Comparison of ENCODE assay signal across 18 cellular contexts in the genomic region with DNA sequence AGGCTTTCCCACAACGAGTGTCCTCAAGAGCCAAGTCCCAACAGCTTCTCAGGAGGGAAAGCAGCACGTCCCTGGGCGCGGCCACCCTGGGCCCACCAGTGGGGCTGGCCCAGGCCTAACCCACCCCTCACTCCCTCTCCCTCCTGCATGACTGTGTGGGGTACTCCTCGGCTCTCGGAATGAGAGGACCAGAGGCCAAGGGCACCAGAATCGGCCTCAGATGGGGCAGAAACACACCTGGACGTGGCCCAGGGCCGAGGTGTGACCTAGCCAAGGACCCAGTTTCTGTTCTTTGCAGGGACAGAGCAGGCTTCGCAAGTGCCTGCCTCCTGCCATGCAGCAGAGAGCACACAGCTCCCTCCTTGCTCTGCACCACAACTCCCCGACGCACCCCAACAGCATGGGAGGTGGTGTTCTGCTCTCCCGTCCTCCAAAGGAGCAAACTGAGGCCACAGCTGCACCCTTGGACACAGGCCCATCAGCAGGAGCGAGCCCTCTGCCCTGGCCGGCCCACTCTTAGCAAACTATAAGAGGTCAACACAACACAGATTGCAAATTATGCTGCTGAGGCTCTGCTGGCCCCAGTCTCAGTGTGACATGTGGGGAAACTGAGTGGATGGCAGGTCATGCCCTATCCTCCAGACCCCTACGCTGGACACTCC. TPM values are rescaled to one million over a fixed set of nuclear protein-coding genes. Genes with fewer than 3 reads are reported as not detected.
DNase-seq lines count a peak whose midpoint lies in the region; ATAC-seq, FAIRE-seq and TF ChIP-seq lines count a peak whose summit lies in the region.
"Had no signal": no experiment of that assay in that cellular context is flagged by ENCODE, and none has a peak within 500 bp of the region (broad histone marks: within the 10 kb centered on the region; RNA-seq: fewer than 3 reads in every experiment).

No MANE protein-coding gene starts in this region.

- TF ChIP-seq CTCF in Loucy (conservative IDR thresholded peaks at IDR 0.05; ENCODE audit: low read length) (no peak), astrocyte (IDR thresholded peaks at IDR 0.05; ENCODE audit: insufficient read depth, low read depth, low read length) (no peak), right lobe of liver (IDR thresholded peaks at IDR 0.05) (no peak), ovary (IDR thresholded peaks at IDR 0.05) (no peak)

- H3K4me2 ChIP-seq in Loucy (ENCODE audit: low read depth, low read length, poor library complexity, severe bottlenecking): peak overlapping the region; percentile 28
- H3K4me2 ChIP-seq in astrocyte (ENCODE audit: low read length): no peak overlapping the region
- H3K4me2 ChIP-seq: SK-N-SH had no signal

- no peaks in the 10 kb centered on the region for H3K9me2 ChIP-seq in Loucy (replicated peaks; ENCODE audit: low read depth, low read length)
- H3K9me2 ChIP-seq: SK-N-SH had no signal

- H3K27me3 ChIP-seq in Loucy (ENCODE audit: insufficient read depth, low read length, poor library complexity, severe bottlenecking) (no peaks in the 10 kb centered on the region), astrocyte (ENCODE audit: insufficient read depth, low read length) (no peaks in the 10 kb centered on the region), right lobe of liver (no peaks in the 10 kb centered on the region), ovary (no peaks in the 10 kb centered on the region)

- H3K79me2 ChIP-seq in Loucy (ENCODE audit: insufficient read depth, low read length) (peaks cover 100% of the 10 kb centered on the region), astrocyte (ENCODE audit: insufficient read depth, low read length) (peaks cover 76% of the 10 kb centered on the region)

- H4K20me1 ChIP-seq in Loucy (ENCODE audit: insufficient read depth, low read length, poor library complexity, severe bottlenecking) (peaks cover 100% of the 10 kb centered on the region), astrocyte (ENCODE audit: insufficient read depth, low read length) (peaks cover 62% of the 10 kb centered on the region)

- TF ChIP-seq POLR2A in right lobe of liver (IDR thresholded peaks at IDR 0.05) (no peak), ovary (IDR thresholded peaks at IDR 0.05) (no peak)

- no peaks in the 10 kb centered on the region for H3K27me3 Mint-ChIP-seq in astrocyte (ENCODE audit: low read depth, unreplicated experiment)

- H3K36me3 ChIP-seq in Loucy (ENCODE audit: insufficient read depth, low read length) (peaks cover 98% of the 10 kb centered on the region), astrocyte (ENCODE audit: insufficient read depth, low read length) (no peaks in the 10 kb centered on the region), right lobe of liver (no peaks in the 10 kb centered on the region), ovary (no peaks in the 10 kb centered on the region)

- H3K9me3 Mint-ChIP-seq in astrocyte (ENCODE audit: unreplicated experiment): peaks cover 4% of the 10 kb centered on the region

- H3K27ac ChIP-seq in astrocyte (ENCODE audit: low read depth, low read length): no peak overlapping the region
- H3K27ac ChIP-seq in right lobe of liver: no peak overlapping the region
- H3K27ac ChIP-seq in ovary: no peak overlapping the region

- no peak overlapping the region for H2AFZ ChIP-seq in Loucy (ENCODE audit: low read length)
- no peak overlapping the region for H2AFZ ChIP-seq in astrocyte (ENCODE audit: low read depth, low read length)

- intact Hi-C loops in right lobe of liver (cut with DNase I) (no loop called here), ovary (cut with DNase I) (no loop called here)

- H3K4me1 Mint-ChIP-seq in astrocyte (ENCODE audit: low read depth, unreplicated experiment): peaks cover 13% of the 10 kb centered on the region

- DNase-seq in astrocyte (ENCODE audit: low read depth) (no peak), right lobe of liver (peak in 2 of 3 donors; percentile 13 to 27), ovary (peak in 3 of 5 donors; percentile 13 to 28 (median 14))
- DNase-seq in NK-92 treated with Interleukin-12 subunit alpha and Interleukin-12 subunit beta, amount 100 ng/mL, for 24 hours (lab: John Stamatoyannopoulos, UW): no peak
- DNase-seq: ACHN, AML-193, GF-D8, NCI-H1417 treated with DMSO at 0.1 percent for 48 hours, NCI-H2029, NCI-H774, SHP77 had no signal

- H3K9ac ChIP-seq in Loucy (ENCODE audit: low read depth, low read length, poor library complexity, severe bottlenecking): no peak overlapping the region
- H3K9ac ChIP-seq in astrocyte (ENCODE audit: low read length): no peak overlapping the region
- H3K9ac ChIP-seq: SK-N-SH had no signal

- H3K9me3 ChIP-seq in Loucy (ENCODE audit: insufficient read depth, low read depth, low read length) (no peaks in the 10 kb centered on the region), astrocyte (ENCODE audit: insufficient read depth, low read depth, low read length) (no peaks in the 10 kb centered on the region), right lobe of liver (no peaks in the 10 kb centered on the region), ovary (no peaks in the 10 kb centered on the region)
- H3K9me3 ChIP-seq: SK-N-SH had no signal

- H3K4me3 ChIP-seq in Loucy (ENCODE audit: low read length, poor library complexity, severe bottlenecking): no peak overlapping the region
- no peak overlapping the region for H3K4me3 ChIP-seq in astrocyte (ENCODE audit: insufficient read depth, low read depth, low read length)
- H3K4me3 ChIP-seq in right lobe of liver: no peak overlapping the region
- H3K4me3 ChIP-seq in ovary: no peak overlapping the region

- no peak for FAIRE-seq in astrocyte (lab: Jason Lieb, UNC)
- FAIRE-seq: GM12891, GM18507 had no signal

- 42% methylated on average over 11 of the region's 16 CpGs for WGBS in right lobe of liver (ENCODE audit: insufficient coverage, low coverage, low lambda C conversion rate, missing lambda C conversion rate)
- WGBS in ovary, 3 donors: 66 to 80% (median 71%) methylated on average over 16 of the region's 16 CpGs

- no peak overlapping the region for H3K4me3 Mint-ChIP-seq in astrocyte (ENCODE audit: unreplicated experiment)
- H3K4me3 Mint-ChIP-seq: CD14-positive monocyte had no signal

- H3K36me3 Mint-ChIP-seq in astrocyte (ENCODE audit: low read depth, unreplicated experiment): peaks cover 2% of the 10 kb centered on the region

- peaks cover 11% of the 10 kb centered on the region for H3K4me1 ChIP-seq in Loucy (ENCODE audit: insufficient read depth, low read length, poor library complexity, severe bottlenecking)
- peaks cover 21% of the 10 kb centered on the region for H3K4me1 ChIP-seq in astrocyte (ENCODE audit: insufficient read depth, low read length)
- H3K4me1 ChIP-seq in right lobe of liver: peaks cover 0 to 14% (median 0%) of the 10 kb centered on the region in 4 donors
- peaks cover 17% of the 10 kb centered on the region for H3K4me1 ChIP-seq in ovary (ENCODE audit: insufficient read depth)

- H3K27ac Mint-ChIP-seq in astrocyte (ENCODE audit: unreplicated experiment): peak overlapping the region; percentile 72

- peaks cover 4% of the 10 kb centered on the region; the same call in 1 of the 2 replicates for H3F3A ChIP-seq in Loucy (ENCODE audit: low read depth)

- ATAC-seq in right lobe of liver: peak in 2 of 4 donors; percentile 36 to 41
- no peak for ATAC-seq in GM21447 (IDR thresholded peaks at IDR 0.05; ENCODE audit: unreplicated experiment)
- no peak for ATAC-seq in GM19452 (IDR thresholded peaks at IDR 0.05; ENCODE audit: unreplicated experiment)

- TF ChIP-seq EP300 in ovary (IDR thresholded peaks at IDR 0.05): no peak

RNA-seq across cellular contexts. Expression of gene HS6ST1, which starts 19.7 kb away (rescaled TPM):
- 20.5 and 20.9 TPM in 2 replicates for total RNA-seq in astrocyte
- 10 to 100 TPM; 18.0 to 53.5 (median 31.0) TPM for total RNA-seq in right lobe of liver
- 10 to 100 TPM; 23.7 to 62.5 (median 48.0) TPM for total RNA-seq in ovary
- 10 to 100 TPM; 12.9 to 45.3 TPM for polyA plus RNA-seq in ovary

Comparison
In these comparisons a context has a peak if more than half of its experiments do, and no peak if none do; other contexts are left out.
1. DNase-seq: peak in right lobe of liver (2 of 3) and ovary (3 of 5); none in astrocyte (single experiment) and NK-92 treated with Interleukin-12 subunit alpha and Interleukin-12 subunit beta, amount 100 ng/mL, for 24 hours (single experiment).